Comparison of ENCODE assay signal across 23 cellular contexts in genomic region chr5:151628112-151628823, GRCh38. TPM values are rescaled to one million over a fixed set of nuclear protein-coding genes. Genes with fewer than 3 reads are reported as not detected.
DNase-seq lines count a peak whose midpoint lies in the region; ATAC-seq and TF ChIP-seq lines count a peak whose summit lies in the region.
"Had no signal": no experiment of that assay in that cellular context is flagged by ENCODE, and none has a peak within 500 bp of the region (broad histone marks: within the 10 kb centered on the region; RNA-seq: fewer than 3 reads in every experiment).

No MANE protein-coding gene starts in this region.

- no peak overlapping the region for H3K9ac ChIP-seq in adipocyte (ENCODE audit: low read length)

- no peak overlapping the region for H3K4me3 ChIP-seq in AG10803 (ENCODE audit: low read length)
- no peak overlapping the region for H3K4me3 ChIP-seq in adipocyte (ENCODE audit: low read length)
- H3K4me3 ChIP-seq in fibroblast of pulmonary artery (replicated peaks; ENCODE audit: low read depth, low read length), result no peak overlapping the region
- H3K4me3 ChIP-seq: colonic mucosa, HAP-1, lower lobe of right lung had no signal

- ATAC-seq in HG03025 (IDR thresholded peaks at IDR 0.05; ENCODE audit: low FRiP score, unreplicated experiment), result no peak
- no peak for ATAC-seq in HG03460 (IDR thresholded peaks at IDR 0.05; ENCODE audit: unreplicated experiment)
- no peak for ATAC-seq in stimulated activated naive B cell treated with anti-CD40 and anti-IgM and Interleukin-4, amounts not matched to agents 10 μg/mL and 1 μg/mL and 100 μg/mL, for 72 hours (replicated peaks)
- ATAC-seq: activated CD4-positive, alpha-beta T cell treated with anti-CD3 and anti-CD28 coated beads for 36 hours; lower lobe of right lung had no signal

- peaks cover under 1% of the 10 kb centered on the region for H3K27me3 ChIP-seq in adipocyte (replicated peaks; ENCODE audit: control insufficient read depth, insufficient read depth, low read length)
- H3K27me3 ChIP-seq: colonic mucosa had no signal

- no peaks in the 10 kb centered on the region for H3K9me3 Mint-ChIP-seq in stimulated activated naive B cell treated with anti-CD40 and anti-IgM and Interleukin-4, amounts not matched to agents 10 μg/mL and 1 μg/mL and 100 μg/mL, for 72 hours
- H3K9me3 Mint-ChIP-seq: activated naive CD8-positive, alpha-beta T cell treated with anti-CD3 and anti-CD28 coated beads for 36 hours; nephron progenitor cell had no signal

- no peaks in the 10 kb centered on the region for H3K9me3 ChIP-seq in adipocyte (ENCODE audit: control insufficient read depth, low read length)
- H3K9me3 ChIP-seq: BE2C, colonic mucosa, HAP-1, lower lobe of right lung had no signal

- H3K4me1 ChIP-seq in adipocyte (ENCODE audit: control insufficient read depth, insufficient read depth, low read length), result peaks cover 36% of the 10 kb centered on the region
- H3K4me1 ChIP-seq: BE2C, colonic mucosa, HAP-1, lower lobe of right lung had no signal

- no peaks in the 10 kb centered on the region for H3K4me1 Mint-ChIP-seq in stimulated activated naive B cell treated with anti-CD40 and anti-IgM and Interleukin-4, amounts not matched to agents 10 μg/mL and 1 μg/mL and 100 μg/mL, for 72 hours
- H3K4me1 Mint-ChIP-seq: activated CD4-positive, alpha-beta T cell treated with anti-CD3 and anti-CD28 coated beads for 36 hours; activated naive CD8-positive, alpha-beta T cell treated with anti-CD3 and anti-CD28 coated beads for 36 hours had no signal

- peak; percentile 83 for DNase-seq in AG10803 (ENCODE audit: low read depth)
- DNase-seq in adipocyte (ENCODE audit: low read depth), result peak; percentile 75
- peak; percentile 21 for DNase-seq in fibroblast of pulmonary artery (ENCODE audit: low read depth)
- DNase-seq in posterior vena cava (ENCODE audit: low spot score), result peak; percentile 92
- DNase-seq in NCI-H526 treated with DMSO at 0.1 percent for 48 hours (lab: John Stamatoyannopoulos, UW), result no peak
- no peak for DNase-seq in stimulated activated naive B cell treated with anti-CD40 and anti-IgM and Interleukin-4, amounts not matched to agents 10 μg/mL and 1 μg/mL and 100 μg/mL, for 72 hours
- DNase-seq: activated CD4-positive, alpha-beta T cell treated with anti-CD3 and anti-CD28 coated beads for 36 hours; activated naive CD8-positive, alpha-beta T cell treated with anti-CD3 and anti-CD28 coated beads for 36 hours; activated T-cell treated with anti-CD3 and anti-CD28 coated beads for 4 hours; BE2C; colonic mucosa; DMS53; KG1; lower lobe of right lung; NCI-H187; NCI-H69; nephron progenitor cell; RPMI8226; stimulated activated naive CD4-positive, alpha-beta T cell treated with Interleukin-2 at 50 U/mL for 16 hours; T-helper 2 cell had no signal

- H3K4me3 Mint-ChIP-seq in stimulated activated naive B cell treated with anti-CD40 and anti-IgM and Interleukin-4, amounts not matched to agents 10 μg/mL and 1 μg/mL and 100 μg/mL, for 72 hours, result no peak overlapping the region
- H3K4me3 Mint-ChIP-seq: activated CD4-positive, alpha-beta T cell treated with anti-CD3 and anti-CD28 coated beads for 36 hours; activated naive CD8-positive, alpha-beta T cell treated with anti-CD3 and anti-CD28 coated beads for 36 hours; nephron progenitor cell had no signal

- peaks cover 9 to 22% of the 10 kb centered on the region in 2 donors for H3K27me3 Mint-ChIP-seq in stimulated activated naive B cell treated with anti-CD40 and anti-IgM and Interleukin-4, amounts not matched to agents 10 μg/mL and 1 μg/mL and 100 μg/mL, for 72 hours
- H3K27me3 Mint-ChIP-seq: activated naive CD8-positive, alpha-beta T cell treated with anti-CD3 and anti-CD28 coated beads for 36 hours had no signal

- intact Hi-C loops in posterior vena cava (cut with DNase I), result no loop called here

- H3K36me3 ChIP-seq in adipocyte (ENCODE audit: control insufficient read depth, insufficient read depth, low read length, severe bottlenecking), result no peaks in the 10 kb centered on the region
- H3K36me3 ChIP-seq: BE2C, colonic mucosa, HAP-1, lower lobe of right lung had no signal

- no peaks in the 10 kb centered on the region for H3K36me3 Mint-ChIP-seq in stimulated activated naive B cell treated with anti-CD40 and anti-IgM and Interleukin-4, amounts not matched to agents 10 μg/mL and 1 μg/mL and 100 μg/mL, for 72 hours
- H3K36me3 Mint-ChIP-seq: activated naive CD8-positive, alpha-beta T cell treated with anti-CD3 and anti-CD28 coated beads for 36 hours had no signal

- TF ChIP-seq CTCF in AG10803 (conservative IDR thresholded peaks at IDR 0.05; ENCODE audit: low read length), result peak; percentile 12
- TF ChIP-seq CTCF in fibroblast of pulmonary artery (IDR thresholded peaks at IDR 0.05; ENCODE audit: low read length, missing control alignments), result no peak

- H3K27ac Mint-ChIP-seq in stimulated activated naive B cell treated with anti-CD40 and anti-IgM and Interleukin-4, amounts not matched to agents 10 μg/mL and 1 μg/mL and 100 μg/mL, for 72 hours, result no peak overlapping the region
- H3K27ac Mint-ChIP-seq: activated CD4-positive, alpha-beta T cell treated with anti-CD3 and anti-CD28 coated beads for 36 hours; activated naive CD8-positive, alpha-beta T cell treated with anti-CD3 and anti-CD28 coated beads for 36 hours had no signal

RNA-seq across cellular contexts. Expression of gene FAT2, which starts 37.1 kb away (rescaled TPM):
- total RNA-seq in posterior vena cava, result not detected
- total RNA-seq: activated CD4-positive, alpha-beta T cell treated with anti-CD3 and anti-CD28 coated beads for 36 hours; activated naive CD8-positive, alpha-beta T cell treated with anti-CD3 and anti-CD28 coated beads for 36 hours; colonic mucosa had no signal

RNA-seq across cellular contexts. Expression of gene SPARC, which starts 58.4 kb away (rescaled TPM):
- 1,000 to 10,000 TPM in 1 of 2 donors, 100 to 1,000 TPM in 1; 913 to 2,416 TPM for total RNA-seq in posterior vena cava

Comparison
In these comparisons a context has a peak if more than half of its experiments do, and no peak if none do; other contexts are left out.
1. DNase-seq: peak in AG10803 (single experiment), adipocyte (single experiment), fibroblast of pulmonary artery (single experiment) and posterior vena cava (single experiment); none in NCI-H526 treated with DMSO at 0.1 percent for 48 hours (single experiment) and stimulated activated naive B cell treated with anti-CD40 and anti-IgM and Interleukin-4, amounts not matched to agents 10 μg/mL and 1 μg/mL and 100 μg/mL, for 72 hours (single experiment).